In genomic region chr18:55324166-55324565, GRCh38 we compare ENCODE assay signal across 1 cellular context.
TF ChIP-seq lines count a peak whose summit lies in the region.

No MANE protein-coding gene starts in this region.

TF ChIP-seq in WTC11, 78 proteins besides CTCF, POLR2A, EP300 and RAD21 (continued from another document):
- TF ChIP-seq ARID4B (CRISPR knock-in tag; IDR thresholded peaks at IDR 0.05; ENCODE audit: borderline replicate concordance): no peak
- TF ChIP-seq CBFB (CRISPR knock-in tag; IDR thresholded peaks at IDR 0.05; ENCODE audit: low read depth): no peak
- TF ChIP-seq ZNF232 (CRISPR knock-in tag; IDR thresholded peaks at IDR 0.05): no peak
- TF ChIP-seq ATF6 (CRISPR knock-in tag; IDR thresholded peaks at IDR 0.05): no peak
- TF ChIP-seq CREM (CRISPR knock-in tag; IDR thresholded peaks at IDR 0.05): no peak
- no peak for TF ChIP-seq SOX15 (CRISPR knock-in tag; IDR thresholded peaks at IDR 0.05)
- TF ChIP-seq NFE2L1 (CRISPR knock-in tag; IDR thresholded peaks at IDR 0.05): no peak
